Comparison of ENCODE assay signal across 8 cellular contexts in genomic region chr10:122267849-122268737, GRCh38. TPM values are rescaled to one million over a fixed set of nuclear protein-coding genes. Genes with fewer than 3 reads are reported as not detected.
DNase-seq lines count a peak whose midpoint lies in the region; ATAC-seq and TF ChIP-seq lines count a peak whose summit lies in the region.

No MANE protein-coding gene starts in this region.

- H3K79me2 ChIP-seq in SK-N-SH (ENCODE audit: insufficient read depth) = no peaks in the 10 kb centered on the region; the same call in 1 of the 2 replicates

- H3K4me3 ChIP-seq in BJ (ENCODE audit: low read depth, low read length) = no peak overlapping the region
- no peak overlapping the region; a peak in 1 of 4 replicates for H3K4me3 ChIP-seq in SK-N-SH (ENCODE audit: low read depth in 2 of 2, low read length in 1 of 2)

- no peak for TF ChIP-seq EP300 in SK-N-SH (IDR thresholded peaks at IDR 0.05; ENCODE audit: borderline replicate concordance in 1 of 2, low read depth in 1 of 2, low read length in 1 of 2)

- H3K36me3 ChIP-seq in BJ (ENCODE audit: control insufficient read depth, insufficient read depth, low read length) = no peaks in the 10 kb centered on the region
- H3K36me3 ChIP-seq in SK-N-SH (replicated peaks in 1 of 2; ENCODE audit: control insufficient read depth in 1 of 2, insufficient read depth in 2 of 2, low read length in 1 of 2) = peaks cover 0 to 3% of the 10 kb centered on the region in 2 experiments

- TF ChIP-seq CTCF in BJ (IDR thresholded peaks at IDR 0.05; ENCODE audit: insufficient read depth, low read depth, low read length) (peak; percentile 98), SK-N-SH (IDR thresholded peaks at IDR 0.05) (peak; percentile 91)

- CTCF ChIA-PET in BJ (lab: Yijun Ruan, JAX) = interaction anchor here (0.6 to 5.9 kb wide), 37 partner anchors 10 to 303 kb away, joined by 3 to 67 read pairs (median 4); no protein-coding TSS in a partner anchor
- CTCF ChIA-PET in SK-N-SH (lab: Yijun Ruan, JAX) = interaction anchor here (0.6 to 3.3 kb wide), 47 partner anchors 10 to 297 kb away, joined by 3 to 50 read pairs (median 4); partner anchors contain the start of gene ARMS2

- H3K9ac ChIP-seq in SK-N-SH = no peak overlapping the region

- WGBS in SK-N-SH (ENCODE audit: low lambda C conversion rate) = 56% methylated on average over 7 of the region's 14 CpGs

- peaks cover 9% of the 10 kb centered on the region for H3F3A ChIP-seq in SK-N-SH (replicated peaks; ENCODE audit: insufficient read depth)

- no peaks in the 10 kb centered on the region for H4K20me1 ChIP-seq in SK-N-SH (ENCODE audit: insufficient read depth)

- DNase-seq in BJ (ENCODE audit: low read depth) = no peak
- peak; percentile 86 for DNase-seq in SK-N-SH
- DNase-seq in astrocyte of the hippocampus (ENCODE audit: low read depth, low spot score) = peak; percentile 63
- peak; percentile 55 for DNase-seq in inferior parietal cortex (ENCODE audit: extremely low spot score)
- peak; percentile 50 to 61 for DNase-seq in stimulated activated CD4-positive, alpha-beta T cell treated with anti-CD3 and anti-CD28 coated beads, Interleukin-2, amount 100 ng/mL, for 48 hours
- DNase-seq in NCI-H774 (lab: John Stamatoyannopoulos, UW) = no peak

- no peak overlapping the region for H3K4me2 ChIP-seq in SK-N-SH

- 0 out of 2 replicates have a peak, but pooled peaks cover 2% of the 10 kb centered on the region for H3K9me3 ChIP-seq in SK-N-SH

- ATAC-seq in GM19043 (IDR thresholded peaks at IDR 0.05; ENCODE audit: low read depth, unreplicated experiment) (peak; percentile 86), HG03442 (IDR thresholded peaks at IDR 0.05; ENCODE audit: unreplicated experiment) (peak; percentile 78)

- POLR2A ChIA-PET in BJ (lab: Charles Lee) = no interaction called here
- POLR2A ChIA-PET in SK-N-SH (lab: Yijun Ruan, JAX) = no interaction called here

- TF ChIP-seq RAD21 in SK-N-SH (IDR thresholded peaks at IDR 0.05; ENCODE audit: low read length) = peak; percentile 61

- H3K9me2 ChIP-seq in SK-N-SH = no peaks in the 10 kb centered on the region

- no peak overlapping the region for H3K27ac ChIP-seq in SK-N-SH (ENCODE audit: low read depth in 2 of 2, low read length in 1 of 2)

- H2AFZ ChIP-seq in SK-N-SH (ENCODE audit: low read depth) = peak overlapping the region; percentile 47; the same call in 1 of the 2 replicates

- no peaks in the 10 kb centered on the region; a peak in 1 of 4 replicates for H3K4me1 ChIP-seq in SK-N-SH (ENCODE audit: control insufficient read depth in 1 of 2, insufficient read depth in 2 of 2, low read depth in 1 of 2, low read length in 1 of 2)

- H3K27me3 ChIP-seq in BJ (ENCODE audit: control insufficient read depth, insufficient read depth, low read length) (no peaks in the 10 kb centered on the region), SK-N-SH (ENCODE audit: insufficient read depth) (no peaks in the 10 kb centered on the region)

TF ChIP-seq in SK-N-SH, 30 proteins besides CTCF, POLR2A, EP300 and RAD21:
- TF ChIP-seq EZH2phosphoT487 (IDR thresholded peaks at IDR 0.05; ENCODE audit: borderline replicate concordance, low read depth) = no peak
- peak; percentile 69 for TF ChIP-seq SMC3 (IDR thresholded peaks at IDR 0.05; ENCODE audit: low read depth, low read length)

RNA-seq across cellular contexts. Expression of gene BTBD16, which starts 3.0 kb away (rescaled TPM):
- polyA plus RNA-seq in BJ (2011; rRNA removed) (not detected in 2 replicates), SK-N-SH (2012; rRNA removed) (0.03 TPM in 1 of 2 replicates, not detected in the other)
- not detected in 2 replicates for polyA minus RNA-seq in BJ (2011; rRNA and poly(A)+ RNA removed)
- 0.03 and 0.08 TPM in 2 replicates for polyA plus RNA-seq in SK-N-SH (2012; cell fraction: cytosol; rRNA removed)
- 0.02 TPM in 1 of 2 replicates, not detected in the other for polyA plus RNA-seq in SK-N-SH (2012; cell fraction: nucleus; rRNA removed)

Comparison
In these comparisons a context has a peak if more than half of its experiments do, and no peak if none do; other contexts are left out.
1. DNase-seq: peak in SK-N-SH (single experiment), astrocyte of the hippocampus (single experiment), inferior parietal cortex (single experiment) and stimulated activated CD4-positive, alpha-beta T cell treated with anti-CD3 and anti-CD28 coated beads, Interleukin-2, amount 100 ng/mL, for 48 hours (2 of 2); none in BJ (single experiment) and NCI-H774 (single experiment).